In genomic region chr17:1783834-1784611, GRCh38 we compare ENCODE assay signal across 1 cellular context.
A peak's percentile ranks its signal among the peaks of the same experiment; 100 is the strongest.
TF ChIP-seq lines count a peak whose summit lies in the region.

No MANE protein-coding gene starts in this region.

TF ChIP-seq in liver, 16 proteins besides CTCF, POLR2A, EP300 and RAD21 (continued from another document):
- peak; percentile 36 to 67 for TF ChIP-seq JUND (IDR thresholded peaks at IDR 0.05)
- TF ChIP-seq FOXA1 (IDR thresholded peaks at IDR 0.05): no peak
- TF ChIP-seq RXRA (IDR thresholded peaks at IDR 0.05): peak; percentile 61 to 72
- TF ChIP-seq, protein P1, sequence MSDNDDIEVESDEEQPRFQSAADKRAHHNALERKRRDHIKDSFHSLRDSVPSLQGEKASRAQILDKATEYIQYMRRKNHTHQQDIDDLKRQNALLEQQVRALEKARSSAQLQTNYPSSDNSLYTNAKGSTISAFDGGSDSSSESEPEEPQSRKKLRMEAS (IDR thresholded peaks at IDR 0.05): peak; percentile 52
